2 cellular contexts compared by ENCODE assay signal in the genomic region with DNA sequence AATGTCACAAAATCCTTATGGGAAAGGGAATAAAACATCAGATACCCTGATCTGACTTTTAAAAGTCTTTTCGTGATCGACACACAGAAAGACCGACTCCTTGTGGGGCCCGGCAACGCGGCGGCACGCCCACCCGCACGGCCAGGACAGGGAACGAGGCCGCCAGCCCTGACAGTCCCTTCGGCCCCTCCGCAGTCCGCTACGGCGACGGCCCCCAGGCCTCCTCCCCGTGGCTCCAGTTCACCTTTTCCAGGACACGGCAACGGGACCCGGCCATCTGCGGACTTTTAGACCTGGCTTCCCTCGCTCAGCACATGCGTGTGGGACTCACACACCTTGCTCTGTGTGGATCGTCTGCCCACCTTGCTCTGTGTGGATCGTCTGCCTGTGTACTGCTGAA.
TF ChIP-seq lines count a peak whose summit lies in the region.

No MANE protein-coding gene starts in this region.

TF ChIP-seq in H1, 55 proteins besides CTCF, POLR2A, EP300 and RAD21:
- TF ChIP-seq ASH2L (IDR thresholded peaks at IDR 0.05; ENCODE audit: low read length) (no peak), HDAC6 (IDR thresholded peaks at IDR 0.05; ENCODE audit: low read depth, low read length) (no peak), KDM5A (IDR thresholded peaks at IDR 0.05; ENCODE audit: low read length) (no peak), KDM1A (IDR thresholded peaks at IDR 0.05; ENCODE audit: borderline replicate concordance, low read length) (no peak), CTBP2 (IDR thresholded peaks at IDR 0.05; ENCODE audit: borderline replicate concordance, insufficient read depth, insufficient read length, low read length) (no peak), CREB1 (IDR thresholded peaks at IDR 0.05) (no peak), RNF2 (IDR thresholded peaks at IDR 0.05; ENCODE audit: borderline replicate concordance, low read depth, low read length, missing control alignments, poor library complexity, severe bottlenecking) (no peak), EZH2 (IDR thresholded peaks at IDR 0.05; ENCODE audit: low read depth, low read length, severe bottlenecking) (no peak), JUND (IDR thresholded peaks at IDR 0.05; ENCODE audit: low read length) (no peak), MAFK (IDR thresholded peaks at IDR 0.05; ENCODE audit: low read depth, low read length) (no peak), PHF8 (conservative IDR thresholded peaks at IDR 0.05; ENCODE audit: low read depth, low read length) (no peak), HDAC2 (IDR thresholded peaks at IDR 0.05; ENCODE audit: borderline replicate concordance in 1 of 2, low read depth in 2 of 2, low read length in 2 of 2) (no peak), FOSL1 (IDR thresholded peaks at IDR 0.05; ENCODE audit: insufficient read depth, low read depth, low read length) (no peak), NANOG (IDR thresholded peaks at IDR 0.05; ENCODE audit: insufficient read depth, low read depth, low read length, poor library complexity, severe bottlenecking) (no peak), BACH1 (IDR thresholded peaks at IDR 0.05; ENCODE audit: low read length) (no peak), SP2 (IDR thresholded peaks at IDR 0.05; ENCODE audit: low read length) (no peak), SIN3A (conservative IDR thresholded peaks at IDR 0.05 in 1 of 2, IDR thresholded peaks at IDR 0.05 in 1 of 2; ENCODE audit: low read depth in 1 of 2, low read length in 2 of 2) (no peak)
- TF ChIP-seq, protein P1, sequence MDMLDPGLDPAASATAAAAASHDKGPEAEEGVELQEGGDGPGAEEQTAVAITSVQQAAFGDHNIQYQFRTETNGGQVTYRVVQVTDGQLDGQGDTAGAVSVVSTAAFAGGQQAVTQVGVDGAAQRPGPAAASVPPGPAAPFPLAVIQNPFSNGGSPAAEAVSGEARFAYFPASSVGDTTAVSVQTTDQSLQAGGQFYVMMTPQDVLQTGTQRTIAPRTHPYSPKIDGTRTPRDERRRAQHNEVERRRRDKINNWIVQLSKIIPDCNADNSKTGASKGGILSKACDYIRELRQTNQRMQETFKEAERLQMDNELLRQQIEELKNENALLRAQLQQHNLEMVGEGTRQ (IDR thresholded peaks at IDR 0.05; ENCODE audit: low read length): no peak
- TF ChIP-seq, protein P2, sequence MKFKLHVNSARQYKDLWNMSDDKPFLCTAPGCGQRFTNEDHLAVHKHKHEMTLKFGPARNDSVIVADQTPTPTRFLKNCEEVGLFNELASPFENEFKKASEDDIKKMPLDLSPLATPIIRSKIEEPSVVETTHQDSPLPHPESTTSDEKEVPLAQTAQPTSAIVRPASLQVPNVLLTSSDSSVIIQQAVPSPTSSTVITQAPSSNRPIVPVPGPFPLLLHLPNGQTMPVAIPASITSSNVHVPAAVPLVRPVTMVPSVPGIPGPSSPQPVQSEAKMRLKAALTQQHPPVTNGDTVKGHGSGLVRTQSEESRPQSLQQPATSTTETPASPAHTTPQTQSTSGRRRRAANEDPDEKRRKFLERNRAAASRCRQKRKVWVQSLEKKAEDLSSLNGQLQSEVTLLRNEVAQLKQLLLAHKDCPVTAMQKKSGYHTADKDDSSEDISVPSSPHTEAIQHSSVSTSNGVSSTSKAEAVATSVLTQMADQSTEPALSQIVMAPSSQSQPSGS (IDR thresholded peaks at IDR 0.05; ENCODE audit: low read length): no peak
- TF ChIP-seq, protein P3, sequence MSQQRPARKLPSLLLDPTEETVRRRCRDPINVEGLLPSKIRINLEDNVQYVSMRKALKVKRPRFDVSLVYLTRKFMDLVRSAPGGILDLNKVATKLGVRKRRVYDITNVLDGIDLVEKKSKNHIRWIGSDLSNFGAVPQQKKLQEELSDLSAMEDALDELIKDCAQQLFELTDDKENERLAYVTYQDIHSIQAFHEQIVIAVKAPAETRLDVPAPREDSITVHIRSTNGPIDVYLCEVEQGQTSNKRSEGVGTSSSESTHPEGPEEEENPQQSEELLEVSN (IDR thresholded peaks at IDR 0.05): no peak

TF ChIP-seq in SK-N-SH treated with all-trans-retinoic acid at 6 μM for 48 hours, 23 proteins besides CTCF, POLR2A, EP300 and RAD21:
- TF ChIP-seq, protein P4, sequence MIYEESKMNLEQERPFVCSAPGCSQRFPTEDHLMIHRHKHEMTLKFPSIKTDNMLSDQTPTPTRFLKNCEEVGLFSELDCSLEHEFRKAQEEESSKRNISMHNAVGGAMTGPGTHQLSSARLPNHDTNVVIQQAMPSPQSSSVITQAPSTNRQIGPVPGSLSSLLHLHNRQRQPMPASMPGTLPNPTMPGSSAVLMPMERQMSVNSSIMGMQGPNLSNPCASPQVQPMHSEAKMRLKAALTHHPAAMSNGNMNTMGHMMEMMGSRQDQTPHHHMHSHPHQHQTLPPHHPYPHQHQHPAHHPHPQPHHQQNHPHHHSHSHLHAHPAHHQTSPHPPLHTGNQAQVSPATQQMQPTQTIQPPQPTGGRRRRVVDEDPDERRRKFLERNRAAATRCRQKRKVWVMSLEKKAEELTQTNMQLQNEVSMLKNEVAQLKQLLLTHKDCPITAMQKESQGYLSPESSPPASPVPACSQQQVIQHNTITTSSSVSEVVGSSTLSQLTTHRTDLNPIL (CRISPR knock-in tag; IDR thresholded peaks at IDR 0.05; ENCODE audit: low read depth): no peak
- no peak for TF ChIP-seq TCF4 (CRISPR knock-in tag; IDR thresholded peaks at IDR 0.05; ENCODE audit: borderline replicate concordance)
- no peak for TF ChIP-seq BACH2 (CRISPR knock-in tag; IDR thresholded peaks at IDR 0.05; ENCODE audit: borderline replicate concordance)
- TF ChIP-seq ZNF8 (CRISPR knock-in tag; IDR thresholded peaks at IDR 0.05): no peak
- no peak for TF ChIP-seq ZNF565 (CRISPR knock-in tag; conservative IDR thresholded peaks at IDR 0.05; ENCODE audit: low read depth)
- no peak for TF ChIP-seq ISL1 (CRISPR knock-in tag; IDR thresholded peaks at IDR 0.05)
